23 cellular contexts compared by ENCODE assay signal in the genomic region with DNA sequence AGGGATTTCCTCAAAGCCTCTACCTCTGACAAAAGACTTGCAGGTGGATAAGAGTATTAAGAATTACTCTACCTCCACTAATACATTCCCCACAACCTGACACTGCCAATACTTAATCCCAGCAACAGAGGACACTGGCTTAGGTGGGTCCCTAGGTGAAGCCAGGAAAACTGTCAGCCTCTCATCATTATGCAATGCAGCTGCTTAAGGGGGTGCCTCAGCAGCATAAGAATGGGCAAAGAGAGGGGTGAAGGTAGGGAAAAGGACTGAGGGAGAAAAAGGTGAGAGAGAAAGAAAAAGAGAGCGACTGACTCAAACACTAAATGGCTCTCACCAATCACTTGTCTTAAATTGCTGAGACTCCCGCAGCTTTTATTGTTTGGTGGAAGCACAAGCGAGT.
"Had no signal": no experiment of that assay in that cellular context is flagged by ENCODE, and none has a peak within 500 bp of the region (broad histone marks: within the 10 kb centered on the region; RNA-seq: fewer than 3 reads in every experiment).

No MANE protein-coding gene starts in this region.

- H3K4me3 Mint-ChIP-seq: activated naive CD8-positive, alpha-beta T cell treated with anti-CD3 and anti-CD28 coated beads for 36 hours; effector memory CD8-positive, alpha-beta T cell; naive B cell had no signal

- H3K9me3 Mint-ChIP-seq: activated naive CD8-positive, alpha-beta T cell treated with anti-CD3 and anti-CD28 coated beads for 36 hours; effector memory CD8-positive, alpha-beta T cell; naive B cell had no signal

- H3K27me3 ChIP-seq: cardiac muscle cell, foreskin keratinocyte, left lung, right atrium auricular region, thyroid gland had no signal

- H3K36me3 ChIP-seq: cardiac muscle cell, left lung, right atrium auricular region, thyroid gland had no signal

- ATAC-seq: effector memory CD8-positive, alpha-beta T cell; foreskin keratinocyte; left lung; mucosa of descending colon had no signal

- H3K27ac ChIP-seq: cardiac muscle cell, epithelial cell of prostate, foreskin keratinocyte, right atrium auricular region, thyroid gland had no signal

- H3K9me3 ChIP-seq: left lung, mucosa of descending colon, right atrium auricular region, thyroid gland had no signal

- H3K4me1 ChIP-seq: foreskin keratinocyte had no signal

- H3K4me3 ChIP-seq: cardiac muscle cell, left lung, mucosa of descending colon, right atrium auricular region, thyroid gland had no signal

- H3K27me3 Mint-ChIP-seq: activated naive CD8-positive, alpha-beta T cell treated with anti-CD3 and anti-CD28 coated beads for 36 hours; effector memory CD8-positive, alpha-beta T cell; naive B cell; progenitor cell of endocrine pancreas had no signal

- H3K27ac Mint-ChIP-seq: activated naive CD8-positive, alpha-beta T cell treated with anti-CD3 and anti-CD28 coated beads for 36 hours; effector memory CD8-positive, alpha-beta T cell; naive B cell; progenitor cell of endocrine pancreas had no signal

- DNase-seq: activated CD4-positive, alpha-beta T cell treated with anti-CD3 and anti-CD28 coated beads, Interleukin-2, amount 50 U/mL, for 4 hours; activated CD4-positive, CD25-positive, alpha-beta regulatory T cell treated with anti-CD3 and anti-CD28 coated beads, Interleukin-2, amount 50 U/mL, for 72 hours; activated gamma-delta T cell treated with Interleukin-2 at 50 U/mL for 16 hours; activated naive CD8-positive, alpha-beta T cell treated with anti-CD3 and anti-CD28 coated beads for 36 hours; amniotic stem cell; dermis blood vessel endothelial cell; effector memory CD8-positive, alpha-beta T cell; foreskin keratinocyte; kidney; left lung; mucosa of descending colon; naive B cell; occipital lobe; stimulated activated CD4-positive, alpha-beta T cell treated with anti-CD3 and anti-CD28 coated beads, Interleukin-12 subunit alpha, Interleukin-12 subunit beta, amount 100 ng/mL, for 4 hours; stimulated activated CD4-positive, alpha-beta T cell treated with anti-CD3 and anti-CD28 coated beads, Interleukin-1b, Interleukin-23, amount 100 ng/mL, for 48 hours; stimulated activated CD8-positive, alpha-beta memory T cell treated with anti-CD3 and anti-CD28 coated beads, Interleukin-4, amount 100 ng/mL, for 48 hours; stimulated activated naive CD4-positive, alpha-beta T cell treated with Interleukin-2 at 50 U/mL for 16 hours; T1000; thyroid gland had no signal
